Comparison of ENCODE assay signal across 8 cellular contexts in genomic region chr17:9645858-9646555, GRCh38. TPM values are rescaled to one million over a fixed set of nuclear protein-coding genes. Genes with fewer than 3 reads are reported as not detected.
A peak's percentile ranks its signal among the peaks of the same experiment; 100 is the strongest.
DNase-seq lines count a peak whose midpoint lies in the region; ATAC-seq and TF ChIP-seq lines count a peak whose summit lies in the region.

No MANE protein-coding gene starts in this region.

- no peak for ATAC-seq in CD4-positive, CD25-positive, alpha-beta regulatory T cell (ENCODE audit: low read depth in 2 of 2)
- ATAC-seq in GM23338 (peak; percentile 54), HG03196 (IDR thresholded peaks at IDR 0.05; ENCODE audit: unreplicated experiment) (no peak), HG02870 (IDR thresholded peaks at IDR 0.05; ENCODE audit: unreplicated experiment) (no peak)

- peaks cover 55% of the 10 kb centered on the region for H3K27me3 Mint-ChIP-seq in CD4-positive, CD25-positive, alpha-beta regulatory T cell
- H3K27me3 Mint-ChIP-seq in GM23338 (ENCODE audit: insufficient read depth, low read depth, poor library complexity) = peaks cover 19% of the 10 kb centered on the region

- peak overlapping the region; percentile 43 to 85 (median 62) for H3K4me3 Mint-ChIP-seq in CD4-positive, CD25-positive, alpha-beta regulatory T cell
- peak overlapping the region; percentile 81 for H3K4me3 Mint-ChIP-seq in GM23338

- peaks cover 14% of the 10 kb centered on the region for H3K4me1 ChIP-seq in CD4-positive, CD25-positive, alpha-beta regulatory T cell (ENCODE audit: control insufficient read depth, insufficient read depth, low read length, poor library complexity, severe bottlenecking)
- H3K4me1 ChIP-seq in GM23338 (ENCODE audit: insufficient read depth) (peaks cover 23% of the 10 kb centered on the region), mucosa of rectum (ENCODE audit: control insufficient read depth in 2 of 2, insufficient read depth in 2 of 2, low read length in 2 of 2) (peaks cover 3 to 13% of the 10 kb centered on the region in 2 donors), urinary bladder (ENCODE audit: insufficient read depth) (peaks cover 2% of the 10 kb centered on the region)
- H3K4me1 ChIP-seq in effector memory CD4-positive, alpha-beta T cell (ENCODE audit: control insufficient read depth, insufficient read depth, low read length, poor library complexity, severe bottlenecking) = peaks cover 10% of the 10 kb centered on the region

- H3K36me3 Mint-ChIP-seq in CD4-positive, CD25-positive, alpha-beta regulatory T cell = no peaks in the 10 kb centered on the region
- 0 out of 3 replicates have a peak, but pooled peaks cover 4% of the 10 kb centered on the region for H3K36me3 Mint-ChIP-seq in GM23338 (ENCODE audit: low read depth)

- no peaks in the 10 kb centered on the region for H3K9me2 ChIP-seq in GM23338 (ENCODE audit: insufficient read depth)

- H2AFZ ChIP-seq in GM23338 = 0 out of 2 replicates have a peak overlapping the region, but pooled peaks have one; percentile 33

- peaks cover 0 to 20% (median 11%) of the 10 kb centered on the region in 4 donors for H3K4me1 Mint-ChIP-seq in CD4-positive, CD25-positive, alpha-beta regulatory T cell
- H3K4me1 Mint-ChIP-seq in GM23338 = peaks cover 39% of the 10 kb centered on the region

- H3K9me3 Mint-ChIP-seq in CD4-positive, CD25-positive, alpha-beta regulatory T cell = peaks cover 0 to 4% (median 0%) of the 10 kb centered on the region in 7 donors
- no peaks in the 10 kb centered on the region for H3K9me3 Mint-ChIP-seq in GM23338

- no peak overlapping the region for H3K4me3 ChIP-seq in CD4-positive, CD25-positive, alpha-beta regulatory T cell (ENCODE audit: low read depth, low read length)
- H3K4me3 ChIP-seq in GM23338 = peak overlapping the region; percentile 97
- peak overlapping the region; percentile 36 for H3K4me3 ChIP-seq in effector memory CD4-positive, alpha-beta T cell (ENCODE audit: insufficient read depth, low read depth, low read length, poor library complexity, severe bottlenecking)
- H3K4me3 ChIP-seq in mucosa of rectum (ENCODE audit: low read length in 2 of 2) = peak overlapping the region; percentile 86 to 88
- peak overlapping the region; percentile 66 for H3K4me3 ChIP-seq in urinary bladder (ENCODE audit: low read depth, low read length)

- peak in 1 of 2 experiments; percentile 35; a peak in 2 of 4 replicates for TF ChIP-seq CTCF in GM23338 (conservative IDR thresholded peaks at IDR 0.05; ENCODE audit: low read depth in 2 of 2)

- H3K36me3 ChIP-seq in CD4-positive, CD25-positive, alpha-beta regulatory T cell (ENCODE audit: control insufficient read depth, insufficient read depth, low read length) = no peaks in the 10 kb centered on the region
- no peaks in the 10 kb centered on the region for H3K36me3 ChIP-seq in GM23338 (ENCODE audit: insufficient read depth)
- H3K36me3 ChIP-seq in effector memory CD4-positive, alpha-beta T cell (ENCODE audit: control insufficient read depth, insufficient read depth, low read length) = no peaks in the 10 kb centered on the region
- no peaks in the 10 kb centered on the region for H3K36me3 ChIP-seq in mucosa of rectum (ENCODE audit: control insufficient read depth in 2 of 2, insufficient read depth in 2 of 2, low read length in 2 of 2)
- no peaks in the 10 kb centered on the region for H3K36me3 ChIP-seq in urinary bladder (ENCODE audit: insufficient read depth)

- H3K27me3 ChIP-seq in CD4-positive, CD25-positive, alpha-beta regulatory T cell (ENCODE audit: control insufficient read depth, insufficient read depth, low read length) = peaks cover 14% of the 10 kb centered on the region
- H3K27me3 ChIP-seq in GM23338 (ENCODE audit: insufficient read depth) (peaks cover 14% of the 10 kb centered on the region), mucosa of rectum (ENCODE audit: control insufficient read depth in 2 of 2, insufficient read depth in 2 of 2, low read length in 2 of 2) (peaks cover 0 to 7% of the 10 kb centered on the region in 2 donors)
- H3K27me3 ChIP-seq in effector memory CD4-positive, alpha-beta T cell (replicated peaks; ENCODE audit: control insufficient read depth, insufficient read depth, low read length, poor library complexity, severe bottlenecking) = peaks cover 24% of the 10 kb centered on the region

- H3K27ac Mint-ChIP-seq in CD4-positive, CD25-positive, alpha-beta regulatory T cell = no peak overlapping the region
- H3K27ac Mint-ChIP-seq in GM23338 = no peak overlapping the region

- H3K9ac ChIP-seq in mucosa of rectum (ENCODE audit: low read depth in 1 of 2, low read length in 2 of 2) = peak overlapping the region; percentile 92 to 94

- H4K20me1 ChIP-seq in GM23338 (replicated peaks; ENCODE audit: insufficient read depth) = peaks cover 8% of the 10 kb centered on the region; the same call in 1 of the 2 replicates

- whole genome bisulfite sequencing in urinary bladder = 3% methylated on average over 50 of the region's 50 CpGs

- peak overlapping the region; percentile 99 for H3K4me2 ChIP-seq in GM23338

- H3K9me3 ChIP-seq in CD4-positive, CD25-positive, alpha-beta regulatory T cell (ENCODE audit: control insufficient read depth in 2 of 2, low read length in 2 of 2) = no peaks in the 10 kb centered on the region
- H3K9me3 ChIP-seq in effector memory CD4-positive, alpha-beta T cell (ENCODE audit: control insufficient read depth, low read length) = no peaks in the 10 kb centered on the region
- H3K9me3 ChIP-seq in mucosa of rectum (ENCODE audit: control insufficient read depth in 2 of 2, low read length in 2 of 2) = no peaks in the 10 kb centered on the region

- peak in 1 of 3 donors; percentile 16 for DNase-seq in CD4-positive, CD25-positive, alpha-beta regulatory T cell
- DNase-seq in GM23338 (ENCODE audit: low spot score) (peak; percentile 79), SKM-1 (lab: John Stamatoyannopoulos, UW; ENCODE audit: unreplicated experiment) (peak; percentile 9)
- no peak for DNase-seq in effector memory CD4-positive, alpha-beta T cell

- 0 out of 2 replicates have a peak, but pooled peaks cover 4% of the 10 kb centered on the region for H3F3A ChIP-seq in GM23338 (replicated peaks; ENCODE audit: low read depth)

- no peak overlapping the region for H3K27ac ChIP-seq in CD4-positive, CD25-positive, alpha-beta regulatory T cell (ENCODE audit: insufficient read depth, low read length, poor library complexity, severe bottlenecking)
- H3K27ac ChIP-seq in GM23338 (ENCODE audit: low read depth) (no peak overlapping the region), mucosa of rectum (ENCODE audit: low read depth in 2 of 2, low read length in 2 of 2) (peak overlapping the region; percentile 97 to 98), urinary bladder (ENCODE audit: low read depth) (peak overlapping the region; percentile 81)
- no peak overlapping the region for H3K27ac ChIP-seq in effector memory CD4-positive, alpha-beta T cell (ENCODE audit: insufficient read depth, low read length, poor library complexity, severe bottlenecking)

- H3K79me2 ChIP-seq in GM23338 (replicated peaks; ENCODE audit: insufficient read depth) = peaks cover 39% of the 10 kb centered on the region

RNA-seq across cellular contexts. Expression of gene USP43, which starts 0.7 kb away (rescaled TPM):
- total RNA-seq in CD4-positive, CD25-positive, alpha-beta regulatory T cell = not detected
- not detected for polyA plus RNA-seq in CD4-positive, CD25-positive, alpha-beta regulatory T cell
- total RNA-seq in GM23338 (2014; rRNA removed; shearing (Covaris generic)) = 7.2 and 12.5 TPM in 2 replicates
- polyA plus RNA-seq in GM23338 (2016; fragmentation: Nextera tagmentation; extraction: Ambion mirVana) (5.5 and 5.7 TPM in 2 replicates), urinary bladder (0.43 TPM)
- total RNA-seq in urinary bladder = 0.74 TPM

Comparison
In these comparisons a context has a peak if more than half of its experiments do, and no peak if none do; other contexts are left out.
1. DNase-seq: peak in GM23338 (single experiment) and SKM-1 (single experiment); none in effector memory CD4-positive, alpha-beta T cell (0 of 3).
2. H3K27ac ChIP-seq: peak in mucosa of rectum (2 of 2) and urinary bladder (single experiment); none in CD4-positive, CD25-positive, alpha-beta regulatory T cell (single experiment), GM23338 (single experiment) and effector memory CD4-positive, alpha-beta T cell (single experiment).